1 cellular context compared by ENCODE assay signal in genomic region chr1:182857212-182857611, GRCh38.
TF ChIP-seq lines count a peak whose summit lies in the region.

No MANE protein-coding gene starts in this region.

TF ChIP-seq in HepG2, 621 proteins besides CTCF, POLR2A, EP300 and RAD21 (continued from another document):
- TF ChIP-seq E2F2 (CRISPR knock-in tag; IDR thresholded peaks at IDR 0.05; ENCODE audit: borderline replicate concordance) (no peak), DNMT1 (CRISPR knock-in tag; IDR thresholded peaks at IDR 0.05) (no peak)
TF ChIP-seq in HepG2: peak in this region for 2.
